12 cellular contexts compared by ENCODE assay signal in genomic region chr1:66575739-66576138, GRCh38. TPM values are rescaled to one million over a fixed set of nuclear protein-coding genes. Genes with fewer than 3 reads are reported as not detected.
A peak's percentile ranks its signal among the peaks of the same experiment; 100 is the strongest.
DNase-seq lines count a peak whose midpoint lies in the region; ATAC-seq and TF ChIP-seq lines count a peak whose summit lies in the region.
"Had no signal": no experiment of that assay in that cellular context is flagged by ENCODE, and none has a peak within 500 bp of the region (broad histone marks: within the 10 kb centered on the region; RNA-seq: fewer than 3 reads in every experiment).

No MANE protein-coding gene starts in this region.

- no peak overlapping the region for H3K9ac ChIP-seq in adipocyte (ENCODE audit: low read length)

- H3K9me3 ChIP-seq in BE2C (no peaks in the 10 kb centered on the region), adipocyte (ENCODE audit: control insufficient read depth, low read length) (no peaks in the 10 kb centered on the region)

- no peaks in the 10 kb centered on the region for H3K36me3 Mint-ChIP-seq in activated naive CD4-positive, alpha-beta T cell treated with anti-CD3 and anti-CD28 coated beads, Interleukin-2, amount 50 U/mL, for 72 hours
- H3K36me3 Mint-ChIP-seq: stimulated activated naive B cell treated with anti-CD40 and anti-IgM and Interleukin-4, amounts not matched to agents 10 μg/mL and 1 μg/mL and 100 μg/mL, for 72 hours had no signal

- no peaks in the 10 kb centered on the region for H3K27me3 ChIP-seq in BE2C
- H3K27me3 ChIP-seq in adipocyte (replicated peaks; ENCODE audit: control insufficient read depth, insufficient read depth, low read length): no peaks in the 10 kb centered on the region

- DNase-seq in BE2C (peak; percentile 71), HS-5 (ENCODE audit: low read depth) (peak; percentile 53), adipocyte (ENCODE audit: low read depth) (peak; percentile 94), iris pigment epithelial cell (ENCODE audit: low read depth) (peak; percentile 96), NOMO-1 treated with dmso at 0.1 percent for 144 hours (lab: John Stamatoyannopoulos, UW; ENCODE audit: unreplicated experiment) (no peak)
- DNase-seq in activated naive CD4-positive, alpha-beta T cell treated with anti-CD3 and anti-CD28 coated beads, Interleukin-2, amount 50 U/mL, for 72 hours (ENCODE audit: low spot score in 2 of 2): no peak
- DNase-seq: activated CD8-positive, alpha-beta memory T cell treated with anti-CD3 and anti-CD28 coated beads, Interleukin-2, amount 50 U/mL, for 4 hours; stimulated activated CD4-positive, alpha-beta T cell treated with anti-CD3 and anti-CD28 coated beads, Interleukin-1b, Interleukin-23, amount 100 ng/mL, for 48 hours; stimulated activated naive B cell treated with anti-CD40 and anti-IgM and Interleukin-4, amounts not matched to agents 10 μg/mL and 1 μg/mL and 100 μg/mL, for 72 hours had no signal

- H3K27ac Mint-ChIP-seq in activated naive CD4-positive, alpha-beta T cell treated with anti-CD3 and anti-CD28 coated beads, Interleukin-2, amount 50 U/mL, for 72 hours: no peak overlapping the region
- H3K27ac Mint-ChIP-seq: stimulated activated naive B cell treated with anti-CD40 and anti-IgM and Interleukin-4, amounts not matched to agents 10 μg/mL and 1 μg/mL and 100 μg/mL, for 72 hours had no signal

- ATAC-seq in GM18868 (IDR thresholded peaks at IDR 0.05; ENCODE audit: unreplicated experiment): no peak
- no peak for ATAC-seq in HG03460 (IDR thresholded peaks at IDR 0.05; ENCODE audit: unreplicated experiment)
- no peak for ATAC-seq in activated naive CD4-positive, alpha-beta T cell treated with anti-CD3 and anti-CD28 coated beads, Interleukin-2, amount 50 U/mL, for 72 hours
- ATAC-seq: stimulated activated naive B cell treated with anti-CD40 and anti-IgM and Interleukin-4, amounts not matched to agents 10 μg/mL and 1 μg/mL and 100 μg/mL, for 72 hours had no signal

- H3K4me1 ChIP-seq in BE2C (peaks cover 20% of the 10 kb centered on the region), adipocyte (ENCODE audit: control insufficient read depth, insufficient read depth, low read length) (peaks cover 27% of the 10 kb centered on the region)

- H3K4me3 ChIP-seq in BE2C (ENCODE audit: low read depth, low read length) (0 out of 2 replicates have a peak overlapping the region, but pooled peaks have one; percentile 20), adipocyte (ENCODE audit: low read length) (no peak overlapping the region)

- H3K9me3 Mint-ChIP-seq in activated naive CD4-positive, alpha-beta T cell treated with anti-CD3 and anti-CD28 coated beads, Interleukin-2, amount 50 U/mL, for 72 hours: no peaks in the 10 kb centered on the region

- TF ChIP-seq CTCF in BE2C (IDR thresholded peaks at IDR 0.05; ENCODE audit: low read depth, low read length): no peak

- H3K36me3 ChIP-seq in BE2C (no peaks in the 10 kb centered on the region), adipocyte (ENCODE audit: control insufficient read depth, insufficient read depth, low read length, severe bottlenecking) (no peaks in the 10 kb centered on the region)

RNA-seq across cellular contexts. Expression of gene SGIP1, which starts 41.8 kb away (rescaled TPM):
- polyA plus RNA-seq in BE2C (2012; ENCODE audit: insufficient read depth, insufficient read length, low read depth): 13.6 TPM
- not detected for total RNA-seq in activated naive CD4-positive, alpha-beta T cell treated with anti-CD3 and anti-CD28 coated beads, Interleukin-2, amount 50 U/mL, for 72 hours
- total RNA-seq: OCI-LY7 had no signal

Comparison
In these comparisons a context has a peak if more than half of its experiments do, and no peak if none do; other contexts are left out.
1. DNase-seq: peak in BE2C (single experiment), HS-5 (single experiment), adipocyte (single experiment) and iris pigment epithelial cell (single experiment); none in NOMO-1 treated with dmso at 0.1 percent for 144 hours (single experiment) and activated naive CD4-positive, alpha-beta T cell treated with anti-CD3 and anti-CD28 coated beads, Interleukin-2, amount 50 U/mL, for 72 hours (0 of 2).